9 cellular contexts compared by ENCODE assay signal in the genomic region with DNA sequence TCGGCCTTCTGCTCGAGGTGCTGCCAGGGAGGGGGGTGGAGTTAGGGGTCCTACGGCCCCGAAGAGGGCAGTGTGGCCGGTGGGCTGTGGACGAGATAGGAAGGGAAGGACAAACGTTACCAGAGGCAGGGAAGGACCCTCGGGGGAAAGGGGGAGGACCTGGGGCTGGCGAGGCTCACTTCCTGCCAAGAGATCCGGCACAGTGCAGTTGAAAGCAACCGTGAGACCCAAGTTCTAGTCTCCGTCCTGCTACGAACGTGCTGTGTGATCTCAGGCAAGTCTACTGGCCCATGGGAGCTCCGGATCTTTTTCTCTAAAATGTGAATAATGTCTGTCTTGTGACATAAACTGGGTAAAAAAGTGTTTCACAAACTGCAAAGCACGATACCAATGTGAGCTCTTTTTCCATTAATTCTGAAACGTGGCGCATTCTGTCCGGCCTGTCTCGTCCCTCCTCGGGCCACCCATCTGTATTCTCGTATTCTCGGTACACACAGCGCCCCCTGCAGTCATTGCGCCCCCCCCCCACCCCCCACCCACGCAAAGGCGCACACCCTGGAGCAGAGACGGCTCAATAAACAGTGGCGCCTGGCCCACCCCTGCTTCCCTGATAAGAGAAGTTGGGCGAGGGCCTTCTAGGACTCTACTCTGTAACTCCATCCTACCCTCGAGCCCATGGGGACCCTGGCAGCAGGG. TPM values are rescaled to one million over a fixed set of nuclear protein-coding genes. Genes with fewer than 3 reads are reported as not detected.
A peak's percentile ranks its signal among the peaks of the same experiment; 100 is the strongest.
DNase-seq lines count a peak whose midpoint lies in the region; ATAC-seq and TF ChIP-seq lines count a peak whose summit lies in the region.
"Had no signal": no experiment of that assay in that cellular context is flagged by ENCODE, and none has a peak within 500 bp of the region (broad histone marks: within the 10 kb centered on the region; RNA-seq: fewer than 3 reads in every experiment).

No MANE protein-coding gene starts in this region.

- H3K27ac ChIP-seq in KOPT-K1 (ENCODE audit: low read depth, low read length, poor library complexity, severe bottlenecking) (peak overlapping the region; percentile 12), breast epithelium (peak overlapping the region; percentile 94 to 99), right lobe of liver (peak overlapping the region; percentile 50 to 76 (median 56)), thymus (ENCODE audit: low read depth) (peak overlapping the region; percentile 99)

- no peak for TF ChIP-seq CTCF in breast epithelium (IDR thresholded peaks at IDR 0.05)
- TF ChIP-seq CTCF in right lobe of liver (IDR thresholded peaks at IDR 0.05), result no peak

- H3K4me1 ChIP-seq in breast epithelium (peaks cover 20 to 25% of the 10 kb centered on the region in 2 donors), right lobe of liver (peaks cover 0 to 27% (median 5%) of the 10 kb centered on the region in 4 donors), thymus (ENCODE audit: control insufficient read depth, insufficient read depth, low read length) (peaks cover 23% of the 10 kb centered on the region)

- no peaks in the 10 kb centered on the region for H3K9me3 ChIP-seq in KOPT-K1 (ENCODE audit: insufficient read depth, low read length, poor library complexity, severe bottlenecking)
- H3K9me3 ChIP-seq in breast epithelium, result no peaks in the 10 kb centered on the region
- H3K9me3 ChIP-seq in right lobe of liver, result no peaks in the 10 kb centered on the region
- H3K9me3 ChIP-seq in thymus (ENCODE audit: control insufficient read depth), result no peaks in the 10 kb centered on the region

- intact Hi-C loops in breast epithelium (cut with DNase I; ENCODE audit: low total_unique reads) (no loop called here), right lobe of liver (cut with DNase I) (loop anchor here in 1 of 2 donors (10.0 kb wide), 1 partner anchor 46 kb away; no protein-coding TSS in a partner anchor)

- no peak for ATAC-seq in right lobe of liver
- no peak for ATAC-seq in activated CD4-positive, CD25-positive, alpha-beta regulatory T cell treated with anti-CD3 and anti-CD28 coated beads, Interleukin-2, amount 50 U/mL, for 24 hours
- ATAC-seq in HG03442 (IDR thresholded peaks at IDR 0.05; ENCODE audit: unreplicated experiment), result no peak
- ATAC-seq in HG03139 (IDR thresholded peaks at IDR 0.05; ENCODE audit: unreplicated experiment), result no peak
- no peak for ATAC-seq in HG02938 (IDR thresholded peaks at IDR 0.05; ENCODE audit: unreplicated experiment)

- no peak for TF ChIP-seq POLR2A in breast epithelium (IDR thresholded peaks at IDR 0.05)
- no peak for TF ChIP-seq POLR2A in right lobe of liver (IDR thresholded peaks at IDR 0.05)

- H3K27me3 ChIP-seq in breast epithelium (no peaks in the 10 kb centered on the region), right lobe of liver (no peaks in the 10 kb centered on the region), thymus (ENCODE audit: control insufficient read depth, insufficient read depth) (no peaks in the 10 kb centered on the region)

- H3K36me3 ChIP-seq in KOPT-K1 (ENCODE audit: insufficient read depth, low read length) (no peaks in the 10 kb centered on the region), breast epithelium (no peaks in the 10 kb centered on the region), right lobe of liver (no peaks in the 10 kb centered on the region), thymus (ENCODE audit: control insufficient read depth, insufficient read depth) (no peaks in the 10 kb centered on the region)

- no peak for DNase-seq in breast epithelium (ENCODE audit: low spot score in 2 of 2)
- no peak for DNase-seq in right lobe of liver
- DNase-seq: NCI-H1436 treated with DMSO at 0.1 percent for 48 hours had no signal

- peak overlapping the region in 2 of 3 donors; percentile 18 to 53 for H3K4me3 ChIP-seq in breast epithelium
- no peak overlapping the region for H3K4me3 ChIP-seq in right lobe of liver
- peak overlapping the region; percentile 53 for H3K4me3 ChIP-seq in thymus (ENCODE audit: low read length)

- WGBS in right lobe of liver (ENCODE audit: insufficient coverage, low coverage, low lambda C conversion rate, missing lambda C conversion rate), result 63% methylated on average over 18 of the region's 31 CpGs
- WGBS in thymus, result 72% methylated on average over 31 of the region's 31 CpGs

RNA-seq across cellular contexts. Expression of a gene that starts 8.8 kb away (rescaled TPM):
- total RNA-seq in breast epithelium (10 to 100 TPM in 2 of 3 donors, 1 to 10 TPM in 1; 5.9 to 37.4 (median 27.2) TPM), right lobe of liver (1 to 10 TPM; 1.8 to 4.1 (median 3.1) TPM)
- polyA plus RNA-seq in thymus, result 12.1 TPM

RNA-seq across cellular contexts. Expression of a gene that starts 11.2 kb away (rescaled TPM):
- total RNA-seq in breast epithelium (1 to 10 TPM; 1.5 to 7.2 (median 4.9) TPM), right lobe of liver (1 to 10 TPM in 1 of 6 experiments, under 1 TPM in 2, not detected in 3; 0.12 to 1.3 (median 0.22) TPM)
- 16.8 TPM for polyA plus RNA-seq in thymus

RNA-seq across cellular contexts. Expression of a gene that starts 27.5 kb away (rescaled TPM):
- total RNA-seq in breast epithelium (10 to 100 TPM; 13.4 to 35.5 (median 26.8) TPM), right lobe of liver (10 to 100 TPM in 3 of 6 experiments, 1 to 10 TPM in 3; 7.1 to 18.6 (median 11.0) TPM)
- 20.6 TPM for polyA plus RNA-seq in thymus

RNA-seq across cellular contexts. Expression of a gene that starts 57.0 kb away (rescaled TPM):
- total RNA-seq in breast epithelium (10 to 100 TPM; 10.5 to 39.8 (median 12.0) TPM), right lobe of liver (1 to 10 TPM in 5 of 6 experiments, under 1 TPM in 1; 0.81 to 5.0 (median 2.3) TPM)
- 4.3 TPM for polyA plus RNA-seq in thymus

Comparison
In these comparisons a context has a peak if more than half of its experiments do, and no peak if none do; other contexts are left out.
1. H3K27ac ChIP-seq: peak in every context shown above with its lines; median percentile 99 in thymus; 96 in breast epithelium; 56 in right lobe of liver; 12 in KOPT-K1.
2. H3K4me3 ChIP-seq: peak in breast epithelium (2 of 3) and thymus (single experiment); none in right lobe of liver (0 of 3).